In genomic region chr5:21459744-21460073, GRCh38 we compare ENCODE assay signal across 8 cellular contexts.
DNase-seq lines count a peak whose midpoint lies in the region; ATAC-seq and TF ChIP-seq lines count a peak whose summit lies in the region.
"Not testable (repeated sequence)": the region's sequence is repeated elsewhere in the genome, so short reads cannot be mapped to it uniquely, and the experiment has no call there.

No MANE protein-coding gene starts in this region.

- not testable (repeated sequence) for H4K91ac ChIP-seq in IMR-90 (ENCODE audit: insufficient read depth, low read depth, low read length); neuronal stem cell (ENCODE audit: low read depth, low read length, poor library complexity)

- not testable (repeated sequence) for H3K14ac ChIP-seq in IMR-90 (replicated peaks; ENCODE audit: low read depth, low read length); neuronal stem cell (ENCODE audit: low read length)

- H3K56ac ChIP-seq in IMR-90 (ENCODE audit: extremely low read depth, insufficient read depth, low read length): not testable (repeated sequence)

- POLR2A ChIA-PET in IMR-90 (lab: Charles Lee; ENCODE audit: unreplicated experiment): not testable (repeated sequence)

- not testable (repeated sequence) for H4K5ac ChIP-seq in IMR-90 (ENCODE audit: low read depth, low read length)

- not testable (repeated sequence) for H3K79me1 ChIP-seq in IMR-90 (ENCODE audit: low read depth in 1 of 2, low read length in 2 of 2); neuronal stem cell (ENCODE audit: low read depth, low read length)

- not testable (repeated sequence) for H2BK120ac ChIP-seq in IMR-90 (ENCODE audit: low read depth, low read length); neuronal stem cell (ENCODE audit: low read depth, low read length)

- H3K9ac ChIP-seq in IMR-90 (ENCODE audit: low read depth, low read length): peak overlapping the region; percentile 79
- peak overlapping the region; percentile 21 for H3K9ac ChIP-seq in neuronal stem cell (ENCODE audit: low read depth, low read length, poor library complexity)
- H3K9ac ChIP-seq in subcutaneous abdominal adipose tissue (ENCODE audit: low read length in 5 of 5): peak overlapping the region in 4 of 5 donors; percentile 43 to 81 (median 71)

- not testable (repeated sequence) for H2BK12ac ChIP-seq in neuronal stem cell (ENCODE audit: low read length)

- H2BK15ac ChIP-seq in IMR-90 (ENCODE audit: low read depth, low read length); neuronal stem cell (ENCODE audit: low read length): not testable (repeated sequence)

- H3K27ac Mint-ChIP-seq in CD4-positive, CD25-positive, alpha-beta regulatory T cell: peak overlapping the region; percentile 85 to 92 (median 88)

- H3K27ac ChIP-seq in CD4-positive, CD25-positive, alpha-beta regulatory T cell (ENCODE audit: insufficient read depth, low read length, poor library complexity, severe bottlenecking); IMR-90 (ENCODE audit: insufficient read depth, low read length); neuronal stem cell (replicated peaks; ENCODE audit: low read length); subcutaneous abdominal adipose tissue (ENCODE audit: low read depth, low read length): not testable (repeated sequence)
- H3K27ac ChIP-seq in WERI-Rb-1 (peak overlapping the region; percentile 65), esophagus squamous epithelium (peak overlapping the region; percentile 67 to 83 (median 77))

- H3K4me3 Mint-ChIP-seq in CD4-positive, CD25-positive, alpha-beta regulatory T cell: peak overlapping the region; percentile 93 to 98 (median 94)

- H3K27me3 Mint-ChIP-seq in CD4-positive, CD25-positive, alpha-beta regulatory T cell: not testable (repeated sequence)

- not testable (repeated sequence) for H3K27me3 ChIP-seq in CD4-positive, CD25-positive, alpha-beta regulatory T cell (ENCODE audit: control insufficient read depth, insufficient read depth, low read length); IMR-90 (ENCODE audit: control insufficient read depth, insufficient read depth, low read length); WERI-Rb-1 (ENCODE audit: insufficient read depth, low read depth, severe bottlenecking); esophagus squamous epithelium; neuronal stem cell (ENCODE audit: control insufficient read depth in 3 of 3, insufficient read depth in 3 of 3, low read depth in 1 of 3, low read length in 3 of 3); subcutaneous abdominal adipose tissue (ENCODE audit: control insufficient read depth in 5 of 5, insufficient read depth in 4 of 5, low read length in 5 of 5)

- H4K8ac ChIP-seq in IMR-90 (ENCODE audit: low read depth in 2 of 2, low read length in 2 of 2): peak overlapping the region in 1 of 2 experiments; percentile 55; a peak in 1 of 4 replicates
- H4K8ac ChIP-seq in neuronal stem cell (ENCODE audit: low read depth, low read length): not testable (repeated sequence)

- H3K4me2 ChIP-seq in IMR-90 (ENCODE audit: low read depth, low read length): not testable (repeated sequence)
- peak overlapping the region; percentile 33 for H3K4me2 ChIP-seq in neuronal stem cell (ENCODE audit: insufficient read depth, low read length, poor library complexity, severe bottlenecking)

- H3K4me1 Mint-ChIP-seq in CD4-positive, CD25-positive, alpha-beta regulatory T cell: peaks cover 5 to 15% (median 10%) of the 10 kb centered on the region in 4 donors

- peak in 1 of 2 donors; percentile 5 for ATAC-seq in CD4-positive, CD25-positive, alpha-beta regulatory T cell (ENCODE audit: low read depth in 2 of 2)
- not testable (repeated sequence) for ATAC-seq in IMR-90 (ENCODE audit: low read depth)
- ATAC-seq in left lobe of liver: peak; percentile 60

- WGBS in IMR-90 (ENCODE audit: extremely low coverage in 2 of 2, insufficient read length in 1 of 2), 2 experiments: no CpG with 5 or more reads among the region's 7 CpGs
- WGBS in esophagus squamous epithelium, 2 donors: no CpG with 5 or more reads among the region's 7 CpGs
- no CpG with 5 or more reads among the region's 7 CpGs for whole genome bisulfite sequencing in neuronal stem cell (ENCODE audit: extremely low coverage in 2 of 2, insufficient read length in 2 of 2, insufficient replicate concordance in 1 of 2), 2 donors

- not testable (repeated sequence) for DNase-seq in CD4-positive, CD25-positive, alpha-beta regulatory T cell; IMR-90; WERI-Rb-1; astrocyte of the spinal cord (ENCODE audit: low read depth, low spot score); esophagus squamous epithelium (lab: John Stamatoyannopoulos, UW); left lobe of liver (ENCODE audit: low spot score); neuronal stem cell (ENCODE audit: low spot score)

- intact Hi-C loops in IMR-90 (cut with micrococcal nuclease); esophagus squamous epithelium (cut with DNase I): not testable (repeated sequence)

- H3K18ac ChIP-seq in IMR-90 (ENCODE audit: low read depth, low read length); neuronal stem cell (ENCODE audit: low read length): not testable (repeated sequence)

- TF ChIP-seq RAD21 in IMR-90 (IDR thresholded peaks at IDR 0.05; ENCODE audit: low read length): not testable (repeated sequence)

- H3K36me3 Mint-ChIP-seq in CD4-positive, CD25-positive, alpha-beta regulatory T cell: not testable (repeated sequence)

- TF ChIP-seq POLR2A in IMR-90 (IDR thresholded peaks at IDR 0.05; ENCODE audit: low read depth, low read length); esophagus squamous epithelium (IDR thresholded peaks at IDR 0.05): not testable (repeated sequence)

- H3K23ac ChIP-seq in IMR-90 (ENCODE audit: low read depth, low read length); neuronal stem cell (ENCODE audit: low read depth, low read length, poor library complexity): not testable (repeated sequence)

- in situ Hi-C loops in IMR-90 (cut with MboI; ENCODE audit: low sequenced_read_pairs): loop anchor here (10.0 kb wide), 1 partner anchor 345 kb away; no protein-coding TSS in a partner anchor
- in situ Hi-C loops in astrocyte of the spinal cord (cut with HindIII; ENCODE audit: low sequenced_read_pairs): not testable (repeated sequence)

- TF ChIP-seq CTCF in IMR-90 (conservative IDR thresholded peaks at IDR 0.05; ENCODE audit: low read depth, low read length); WERI-Rb-1 (IDR thresholded peaks at IDR 0.05; ENCODE audit: low read depth, low read length); astrocyte of the spinal cord (IDR thresholded peaks at IDR 0.05; ENCODE audit: low read depth, low read length); esophagus squamous epithelium (IDR thresholded peaks at IDR 0.05): not testable (repeated sequence)

- not testable (repeated sequence) for BruUV-seq in IMR-90 (replicated peaks; lab: Mats Ljungman, UMichigan)

- not testable (repeated sequence) for H2BK20ac ChIP-seq in IMR-90 (ENCODE audit: low read depth, low read length)

- dilution Hi-C loops in IMR-90 (cut with HindIII; ENCODE audit: low sequenced_read_pairs, unreplicated experiment): not testable (repeated sequence)

- H3K9me3 ChIP-seq in CD4-positive, CD25-positive, alpha-beta regulatory T cell (ENCODE audit: control insufficient read depth in 2 of 2, low read length in 2 of 2); IMR-90 (ENCODE audit: control insufficient read depth, insufficient read depth, low read length); WERI-Rb-1 (ENCODE audit: severe bottlenecking); esophagus squamous epithelium; neuronal stem cell (replicated peaks in 1 of 2; ENCODE audit: control insufficient read depth in 2 of 2, insufficient read depth in 1 of 2, low read depth in 1 of 2, low read length in 2 of 2); subcutaneous abdominal adipose tissue (ENCODE audit: control insufficient read depth in 5 of 5, low read length in 5 of 5): not testable (repeated sequence)

- H3K36me3 ChIP-seq in CD4-positive, CD25-positive, alpha-beta regulatory T cell (ENCODE audit: control insufficient read depth, insufficient read depth, low read length); IMR-90 (ENCODE audit: control insufficient read depth, insufficient read depth, low read length); WERI-Rb-1; neuronal stem cell (replicated peaks in 1 of 2; ENCODE audit: control insufficient read depth in 2 of 2, insufficient read depth in 2 of 2, low read length in 2 of 2); subcutaneous abdominal adipose tissue (ENCODE audit: control insufficient read depth in 5 of 5, insufficient read depth in 5 of 5, low read length in 5 of 5): not testable (repeated sequence)
- peaks cover 0 to 35% (median 0%) of the 10 kb centered on the region in 3 donors for H3K36me3 ChIP-seq in esophagus squamous epithelium

- H4K20me1 ChIP-seq in IMR-90 (ENCODE audit: insufficient read depth, low read length): not testable (repeated sequence)

- not testable (repeated sequence) for H3K4me1 ChIP-seq in CD4-positive, CD25-positive, alpha-beta regulatory T cell (ENCODE audit: control insufficient read depth, insufficient read depth, low read length, poor library complexity, severe bottlenecking); IMR-90 (ENCODE audit: control insufficient read depth, insufficient read depth, low read length); esophagus squamous epithelium; neuronal stem cell (ENCODE audit: control insufficient read depth in 2 of 2, insufficient read depth in 1 of 2, low read depth in 1 of 2, low read length in 2 of 2); subcutaneous abdominal adipose tissue (ENCODE audit: control insufficient read depth in 5 of 5, insufficient read depth in 5 of 5, low read length in 5 of 5)

- H3K4ac ChIP-seq in IMR-90 (ENCODE audit: low read depth, low read length); neuronal stem cell (ENCODE audit: low read length): not testable (repeated sequence)

- CTCF ChIA-PET in IMR-90 (lab: Yijun Ruan, JAX): interaction anchor here (0.6 to 0.8 kb wide), 2 partner anchors 12 to 343 kb away, joined by 3 read pairs; no protein-coding TSS in a partner anchor

- not testable (repeated sequence) for H2BK5ac ChIP-seq in IMR-90 (ENCODE audit: low read depth, low read length, poor library complexity, severe bottlenecking); neuronal stem cell (ENCODE audit: low read length)

- not testable (repeated sequence) for H2AK9ac ChIP-seq in IMR-90 (replicated peaks; ENCODE audit: low read depth, low read length, poor library complexity)

- not testable (repeated sequence) for H3K4me3 ChIP-seq in CD4-positive, CD25-positive, alpha-beta regulatory T cell (ENCODE audit: low read depth, low read length)
- H3K4me3 ChIP-seq in IMR-90 (ENCODE audit: insufficient read depth, low read depth, low read length) (peak overlapping the region; percentile 74), WERI-Rb-1 (ENCODE audit: low read depth, low read length) (peak overlapping the region; percentile 77), astrocyte of the spinal cord (ENCODE audit: low read depth, low read length) (peak overlapping the region; percentile 70), esophagus squamous epithelium (peak overlapping the region; percentile 59 to 86 (median 81)), neuronal stem cell (ENCODE audit: low read length in 2 of 2) (peak overlapping the region; percentile 52 to 84), subcutaneous abdominal adipose tissue (ENCODE audit: low read depth in 1 of 5, low read length in 5 of 5) (peak overlapping the region in 4 of 5 donors; percentile 67 to 68 (median 68))

- H2AFZ ChIP-seq in IMR-90 (replicated peaks; ENCODE audit: low read length, poor library complexity): not testable (repeated sequence)
- H2AFZ ChIP-seq in neuronal stem cell (ENCODE audit: low read length): peak overlapping the region; percentile 84

- not testable (repeated sequence) for H3K9me1 ChIP-seq in IMR-90 (ENCODE audit: insufficient read depth, low read length)

- not testable (repeated sequence) for H3K9me3 Mint-ChIP-seq in CD4-positive, CD25-positive, alpha-beta regulatory T cell

- not testable (repeated sequence) for H2AK5ac ChIP-seq in IMR-90 (ENCODE audit: low read depth, low read length); neuronal stem cell (ENCODE audit: low read depth, low read length)

Comparison
In these comparisons a context has a peak if more than half of its experiments do, and no peak if none do; other contexts are left out.
1. H3K9ac ChIP-seq: peak in every context shown above with its lines; median percentile 79 in IMR-90; 71 in subcutaneous abdominal adipose tissue; 21 in neuronal stem cell.